Comparison of ENCODE assay signal across 1 cellular context in the genomic region with DNA sequence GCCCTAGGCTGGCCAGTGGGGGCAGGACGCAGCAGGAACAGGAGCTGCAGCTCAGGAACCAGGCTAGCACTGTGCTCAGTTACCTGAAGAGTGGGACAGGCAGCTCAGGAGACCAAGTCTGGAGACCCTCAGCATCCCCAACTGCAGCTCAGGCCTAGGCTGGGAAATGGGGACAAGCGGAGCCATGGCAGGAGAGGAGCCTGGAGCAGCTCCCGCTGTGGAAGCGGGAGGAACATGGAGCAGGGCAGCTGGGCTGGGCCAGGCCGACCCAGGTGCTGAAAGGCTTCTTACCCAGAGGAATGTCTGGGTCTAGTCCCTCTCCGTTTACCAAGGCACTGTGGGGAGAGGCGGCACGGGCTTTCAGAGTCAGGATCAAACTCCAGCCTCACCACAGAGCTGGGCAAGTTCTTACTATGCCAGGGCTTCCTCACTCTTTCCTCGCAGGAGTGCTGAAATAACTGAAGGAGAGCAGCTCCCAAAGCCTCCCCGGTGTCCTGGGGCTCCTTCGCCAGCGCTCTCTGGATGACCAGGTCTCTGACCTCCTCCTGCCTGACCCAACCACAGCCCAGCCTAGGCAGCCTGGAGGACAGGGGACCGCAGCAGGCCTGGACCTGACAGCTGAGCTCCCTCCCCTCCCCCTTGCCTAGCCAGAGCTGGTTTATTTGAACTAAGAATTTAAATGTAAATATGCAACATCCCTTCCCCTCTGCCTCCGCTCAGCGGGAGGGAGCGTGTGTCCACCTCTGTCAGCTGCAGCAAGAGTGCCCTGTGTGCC.
TF ChIP-seq lines count a peak whose summit lies in the region.

No MANE protein-coding gene starts in this region.

TF ChIP-seq in HepG2, 621 proteins besides CTCF, POLR2A, EP300 and RAD21 (continued from another document and continues in another):
- TF ChIP-seq, protein P1, sequence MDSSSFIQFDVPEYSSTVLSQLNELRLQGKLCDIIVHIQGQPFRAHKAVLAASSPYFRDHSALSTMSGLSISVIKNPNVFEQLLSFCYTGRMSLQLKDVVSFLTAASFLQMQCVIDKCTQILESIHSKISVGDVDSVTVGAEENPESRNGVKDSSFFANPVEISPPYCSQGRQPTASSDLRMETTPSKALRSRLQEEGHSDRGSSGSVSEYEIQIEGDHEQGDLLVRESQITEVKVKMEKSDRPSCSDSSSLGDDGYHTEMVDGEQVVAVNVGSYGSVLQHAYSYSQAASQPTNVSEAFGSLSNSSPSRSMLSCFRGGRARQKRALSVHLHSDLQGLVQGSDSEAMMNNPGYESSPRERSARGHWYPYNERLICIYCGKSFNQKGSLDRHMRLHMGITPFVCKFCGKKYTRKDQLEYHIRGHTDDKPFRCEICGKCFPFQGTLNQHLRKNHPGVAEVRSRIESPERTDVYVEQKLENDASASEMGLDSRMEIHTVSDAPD (CRISPR knock-in tag; IDR thresholded peaks at IDR 0.05): peak; percentile 54; the same call in 1 of the 2 replicates
- TF ChIP-seq ZNF12 (CRISPR knock-in tag; IDR thresholded peaks at IDR 0.05): peak; percentile 89; the same call in 1 of the 2 replicates
- no peak for TF ChIP-seq SOX6 (IDR thresholded peaks at IDR 0.05)
- TF ChIP-seq SOX6 (CRISPR knock-in tag; IDR thresholded peaks at IDR 0.05): peak; percentile 63
- no peak for TF ChIP-seq SMAD3 (CRISPR knock-in tag; IDR thresholded peaks at IDR 0.05)
- TF ChIP-seq, protein P2, sequence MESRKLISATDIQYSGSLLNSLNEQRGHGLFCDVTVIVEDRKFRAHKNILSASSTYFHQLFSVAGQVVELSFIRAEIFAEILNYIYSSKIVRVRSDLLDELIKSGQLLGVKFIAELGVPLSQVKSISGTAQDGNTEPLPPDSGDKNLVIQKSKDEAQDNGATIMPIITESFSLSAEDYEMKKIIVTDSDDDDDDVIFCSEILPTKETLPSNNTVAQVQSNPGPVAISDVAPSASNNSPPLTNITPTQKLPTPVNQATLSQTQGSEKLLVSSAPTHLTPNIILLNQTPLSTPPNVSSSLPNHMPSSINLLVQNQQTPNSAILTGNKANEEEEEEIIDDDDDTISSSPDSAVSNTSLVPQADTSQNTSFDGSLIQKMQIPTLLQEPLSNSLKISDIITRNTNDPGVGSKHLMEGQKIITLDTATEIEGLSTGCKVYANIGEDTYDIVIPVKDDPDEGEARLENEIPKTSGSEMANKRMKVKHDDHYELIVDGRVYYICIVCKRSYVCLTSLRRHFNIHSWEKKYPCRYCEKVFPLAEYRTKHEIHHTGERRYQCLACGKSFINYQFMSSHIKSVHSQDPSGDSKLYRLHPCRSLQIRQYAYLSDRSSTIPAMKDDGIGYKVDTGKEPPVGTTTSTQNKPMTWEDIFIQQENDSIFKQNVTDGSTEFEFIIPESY (CRISPR knock-in tag; IDR thresholded peaks at IDR 0.05): 0 out of 2 replicates have a peak, but pooled peaks have one; percentile 8
- no peak for TF ChIP-seq ZNF790 (CRISPR knock-in tag; IDR thresholded peaks at IDR 0.05; ENCODE audit: borderline replicate concordance)
- no peak for TF ChIP-seq ZBTB7A (CRISPR knock-in tag; IDR thresholded peaks at IDR 0.05)
- peak; percentile 83 for TF ChIP-seq POLR2G (IDR thresholded peaks at IDR 0.05; ENCODE audit: low read depth, low read length)
- no peak for TF ChIP-seq POLR2AphosphoS5 (IDR thresholded peaks at IDR 0.05; ENCODE audit: low read depth, low read length)
- TF ChIP-seq, protein P3, sequence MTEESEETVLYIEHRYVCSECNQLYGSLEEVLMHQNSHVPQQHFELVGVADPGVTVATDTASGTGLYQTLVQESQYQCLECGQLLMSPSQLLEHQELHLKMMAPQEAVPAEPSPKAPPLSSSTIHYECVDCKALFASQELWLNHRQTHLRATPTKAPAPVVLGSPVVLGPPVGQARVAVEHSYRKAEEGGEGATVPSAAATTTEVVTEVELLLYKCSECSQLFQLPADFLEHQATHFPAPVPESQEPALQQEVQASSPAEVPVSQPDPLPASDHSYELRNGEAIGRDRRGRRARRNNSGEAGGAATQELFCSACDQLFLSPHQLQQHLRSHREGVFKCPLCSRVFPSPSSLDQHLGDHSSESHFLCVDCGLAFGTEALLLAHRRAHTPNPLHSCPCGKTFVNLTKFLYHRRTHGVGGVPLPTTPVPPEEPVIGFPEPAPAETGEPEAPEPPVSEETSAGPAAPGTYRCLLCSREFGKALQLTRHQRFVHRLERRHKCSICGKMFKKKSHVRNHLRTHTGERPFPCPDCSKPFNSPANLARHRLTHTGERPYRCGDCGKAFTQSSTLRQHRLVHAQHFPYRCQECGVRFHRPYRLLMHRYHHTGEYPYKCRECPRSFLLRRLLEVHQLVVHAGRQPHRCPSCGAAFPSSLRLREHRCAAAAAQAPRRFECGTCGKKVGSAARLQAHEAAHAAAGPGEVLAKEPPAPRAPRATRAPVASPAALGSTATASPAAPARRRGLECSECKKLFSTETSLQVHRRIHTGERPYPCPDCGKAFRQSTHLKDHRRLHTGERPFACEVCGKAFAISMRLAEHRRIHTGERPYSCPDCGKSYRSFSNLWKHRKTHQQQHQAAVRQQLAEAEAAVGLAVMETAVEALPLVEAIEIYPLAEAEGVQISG (CRISPR knock-in tag; IDR thresholded peaks at IDR 0.05): peak; percentile 42
- TF ChIP-seq, protein P4, sequence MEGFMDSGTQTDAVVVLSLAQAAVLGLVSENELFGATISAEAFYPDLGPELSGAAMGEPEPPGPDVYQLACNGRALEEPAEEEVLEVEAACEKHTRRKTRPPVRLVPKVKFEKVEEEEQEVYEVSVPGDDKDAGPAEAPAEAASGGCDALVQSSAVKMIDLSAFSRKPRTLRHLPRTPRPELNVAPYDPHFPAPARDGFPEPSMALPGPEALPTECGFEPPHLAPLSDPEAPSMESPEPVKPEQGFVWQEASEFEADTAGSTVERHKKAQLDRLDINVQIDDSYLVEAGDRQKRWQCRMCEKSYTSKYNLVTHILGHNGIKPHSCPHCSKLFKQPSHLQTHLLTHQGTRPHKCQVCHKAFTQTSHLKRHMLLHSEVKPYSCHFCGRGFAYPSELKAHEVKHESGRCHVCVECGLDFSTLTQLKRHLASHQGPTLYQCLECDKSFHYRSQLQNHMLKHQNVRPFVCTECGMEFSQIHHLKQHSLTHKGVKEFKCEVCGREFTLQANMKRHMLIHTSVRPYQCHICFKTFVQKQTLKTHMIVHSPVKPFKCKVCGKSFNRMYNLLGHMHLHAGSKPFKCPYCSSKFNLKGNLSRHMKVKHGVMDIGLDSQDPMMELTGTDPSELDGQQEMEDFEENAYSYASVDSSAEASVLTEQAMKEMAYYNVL (CRISPR knock-in tag; IDR thresholded peaks at IDR 0.05; ENCODE audit: borderline replicate concordance): peak; percentile 69; the same call in 1 of the 2 replicates
- TF ChIP-seq ZNF430 (CRISPR knock-in tag; IDR thresholded peaks at IDR 0.05): peak; percentile 61; the same call in 1 of the 2 replicates
- peak; percentile 22; the same call in 1 of the 2 replicates for TF ChIP-seq MAZ (IDR thresholded peaks at IDR 0.05; ENCODE audit: borderline replicate concordance, low read depth, low read length)
- TF ChIP-seq MAZ (CRISPR knock-in tag; IDR thresholded peaks at IDR 0.05; ENCODE audit: low read depth): peak; percentile 80
- no peak for TF ChIP-seq MXI1 (IDR thresholded peaks at IDR 0.05; ENCODE audit: borderline replicate concordance, low read depth, low read length)
- peak; percentile 60; the same call in 1 of the 2 replicates for TF ChIP-seq ZNF652 (CRISPR knock-in tag; IDR thresholded peaks at IDR 0.05; ENCODE audit: borderline replicate concordance, low read depth)
- TF ChIP-seq, protein P5, sequence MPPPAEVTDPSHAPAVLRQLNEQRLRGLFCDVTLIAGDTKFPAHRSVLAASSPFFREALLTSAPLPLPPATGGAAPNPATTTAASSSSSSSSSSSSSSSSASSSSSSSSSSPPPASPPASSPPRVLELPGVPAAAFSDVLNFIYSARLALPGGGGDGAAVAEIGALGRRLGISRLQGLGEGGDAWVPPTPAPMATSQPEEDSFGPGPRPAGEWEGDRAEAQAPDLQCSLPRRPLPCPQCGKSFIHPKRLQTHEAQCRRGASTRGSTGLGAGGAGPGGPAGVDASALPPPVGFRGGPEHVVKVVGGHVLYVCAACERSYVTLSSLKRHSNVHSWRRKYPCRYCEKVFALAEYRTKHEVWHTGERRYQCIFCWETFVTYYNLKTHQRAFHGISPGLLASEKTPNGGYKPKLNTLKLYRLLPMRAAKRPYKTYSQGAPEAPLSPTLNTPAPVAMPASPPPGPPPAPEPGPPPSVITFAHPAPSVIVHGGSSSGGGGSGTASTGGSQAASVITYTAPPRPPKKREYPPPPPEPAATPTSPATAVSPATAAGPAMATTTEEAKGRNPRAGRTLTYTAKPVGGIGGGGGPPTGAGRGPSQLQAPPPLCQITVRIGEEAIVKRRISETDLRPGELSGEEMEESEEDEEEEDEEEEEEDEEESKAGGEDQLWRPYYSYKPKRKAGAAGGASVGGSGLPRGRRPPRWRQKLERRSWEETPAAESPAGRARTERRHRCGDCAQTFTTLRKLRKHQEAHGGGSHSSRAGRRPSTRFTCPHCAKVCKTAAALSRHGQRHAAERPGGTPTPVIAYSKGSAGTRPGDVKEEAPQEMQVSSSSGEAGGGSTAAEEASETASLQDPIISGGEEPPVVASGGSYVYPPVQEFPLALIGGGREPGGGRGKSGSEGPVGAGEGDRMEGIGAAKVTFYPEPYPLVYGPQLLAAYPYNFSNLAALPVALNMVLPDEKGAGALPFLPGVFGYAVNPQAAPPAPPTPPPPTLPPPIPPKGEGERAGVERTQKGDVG (CRISPR knock-in tag; IDR thresholded peaks at IDR 0.05; ENCODE audit: borderline replicate concordance): no peak
- no peak for TF ChIP-seq IKZF4 (CRISPR knock-in tag; IDR thresholded peaks at IDR 0.05; ENCODE audit: borderline replicate concordance, low read depth, not compliant biosample characterization)
- peak; percentile 35; the same call in 1 of the 2 replicates for TF ChIP-seq KDM5B (CRISPR knock-in tag; IDR thresholded peaks at IDR 0.05; ENCODE audit: borderline replicate concordance)
- peak; percentile 45; the same call in 1 of the 2 replicates for TF ChIP-seq SP5 (CRISPR knock-in tag; IDR thresholded peaks at IDR 0.05; ENCODE audit: borderline replicate concordance, low read depth)
- TF ChIP-seq ZNF530 (CRISPR knock-in tag; IDR thresholded peaks at IDR 0.05; ENCODE audit: low read depth): no peak
- 0 out of 2 replicates have a peak, but pooled peaks have one; percentile 30 for TF ChIP-seq ZBTB3 (CRISPR knock-in tag; IDR thresholded peaks at IDR 0.05; ENCODE audit: borderline replicate concordance, low read depth)
- TF ChIP-seq TOPORS (CRISPR knock-in tag; IDR thresholded peaks at IDR 0.05): peak; percentile 53; the same call in 1 of the 2 replicates
- peak; percentile 23; the same call in 1 of the 2 replicates for TF ChIP-seq GFI1 (CRISPR knock-in tag; IDR thresholded peaks at IDR 0.05; ENCODE audit: borderline replicate concordance)
- TF ChIP-seq ERF (CRISPR knock-in tag; IDR thresholded peaks at IDR 0.05): peak; percentile 64
- no peak for TF ChIP-seq LCORL (IDR thresholded peaks at IDR 0.05)
- TF ChIP-seq LCORL (CRISPR knock-in tag; IDR thresholded peaks at IDR 0.05): no peak; the same call in 1 of the 2 replicates
- TF ChIP-seq ZNF207 (IDR thresholded peaks at IDR 0.05; ENCODE audit: borderline replicate concordance): no peak
- TF ChIP-seq ATRX (CRISPR knock-in tag; IDR thresholded peaks at IDR 0.05; ENCODE audit: borderline replicate concordance): no peak
- no peak for TF ChIP-seq ZNF468 (CRISPR knock-in tag; IDR thresholded peaks at IDR 0.05)
- TF ChIP-seq ZNF792 (CRISPR knock-in tag; IDR thresholded peaks at IDR 0.05): peak; percentile 81; the same call in 1 of the 2 replicates
- 0 out of 2 replicates have a peak, but pooled peaks have one; percentile 50 for TF ChIP-seq FOXO1 (CRISPR knock-in tag; IDR thresholded peaks at IDR 0.05)
- TF ChIP-seq, protein P6, sequence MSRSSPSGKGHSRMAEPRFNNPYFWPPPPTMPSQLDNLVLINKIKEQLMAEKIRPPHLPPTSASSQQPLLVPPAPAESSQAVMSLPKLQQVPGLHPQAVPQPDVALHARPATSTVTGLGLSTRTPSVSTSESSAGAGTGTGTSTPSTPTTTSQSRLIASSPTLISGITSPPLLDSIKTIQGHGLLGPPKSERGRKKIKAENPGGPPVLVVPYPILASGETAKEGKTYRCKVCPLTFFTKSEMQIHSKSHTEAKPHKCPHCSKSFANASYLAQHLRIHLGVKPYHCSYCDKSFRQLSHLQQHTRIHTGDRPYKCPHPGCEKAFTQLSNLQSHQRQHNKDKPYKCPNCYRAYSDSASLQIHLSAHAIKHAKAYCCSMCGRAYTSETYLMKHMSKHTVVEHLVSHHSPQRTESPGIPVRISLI (CRISPR knock-in tag; IDR thresholded peaks at IDR 0.05; ENCODE audit: borderline replicate concordance): peak; percentile 45; the same call in 1 of the 2 replicates
- TF ChIP-seq KLF16 (CRISPR knock-in tag; IDR thresholded peaks at IDR 0.05): peak in 1 of 2 experiments; percentile 75; a peak in 2 of 4 replicates
- peak; percentile 89 for TF ChIP-seq GATAD2A (CRISPR knock-in tag; IDR thresholded peaks at IDR 0.05)
- TF ChIP-seq GATAD1 (CRISPR knock-in tag; IDR thresholded peaks at IDR 0.05): no peak
- TF ChIP-seq KDM6A (CRISPR knock-in tag; IDR thresholded peaks at IDR 0.05; ENCODE audit: low read depth): 0 out of 2 replicates have a peak, but pooled peaks have one; percentile 30
- no peak for TF ChIP-seq IKZF1 (IDR thresholded peaks at IDR 0.05)
- TF ChIP-seq RELA (CRISPR knock-in tag; IDR thresholded peaks at IDR 0.05): no peak
- TF ChIP-seq ISX (CRISPR knock-in tag; conservative IDR thresholded peaks at IDR 0.05): no peak
- 0 out of 2 replicates have a peak, but pooled peaks have one; percentile 15 for TF ChIP-seq ZNF263 (CRISPR knock-in tag; IDR thresholded peaks at IDR 0.05)
- 0 out of 2 replicates have a peak, but pooled peaks have one; percentile 82 for TF ChIP-seq GTF3A (CRISPR knock-in tag; conservative IDR thresholded peaks at IDR 0.05)
- peak; percentile 47; the same call in 1 of the 2 replicates for TF ChIP-seq ELF3 (CRISPR knock-in tag; IDR thresholded peaks at IDR 0.05)
- peak; percentile 34; the same call in 1 of the 2 replicates for TF ChIP-seq ZKSCAN8 (CRISPR knock-in tag; IDR thresholded peaks at IDR 0.05; ENCODE audit: borderline replicate concordance)
- TF ChIP-seq, protein P7, sequence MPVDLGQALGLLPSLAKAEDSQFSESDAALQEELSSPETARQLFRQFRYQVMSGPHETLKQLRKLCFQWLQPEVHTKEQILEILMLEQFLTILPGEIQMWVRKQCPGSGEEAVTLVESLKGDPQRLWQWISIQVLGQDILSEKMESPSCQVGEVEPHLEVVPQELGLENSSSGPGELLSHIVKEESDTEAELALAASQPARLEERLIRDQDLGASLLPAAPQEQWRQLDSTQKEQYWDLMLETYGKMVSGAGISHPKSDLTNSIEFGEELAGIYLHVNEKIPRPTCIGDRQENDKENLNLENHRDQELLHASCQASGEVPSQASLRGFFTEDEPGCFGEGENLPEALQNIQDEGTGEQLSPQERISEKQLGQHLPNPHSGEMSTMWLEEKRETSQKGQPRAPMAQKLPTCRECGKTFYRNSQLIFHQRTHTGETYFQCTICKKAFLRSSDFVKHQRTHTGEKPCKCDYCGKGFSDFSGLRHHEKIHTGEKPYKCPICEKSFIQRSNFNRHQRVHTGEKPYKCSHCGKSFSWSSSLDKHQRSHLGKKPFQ (CRISPR knock-in tag; IDR thresholded peaks at IDR 0.05; ENCODE audit: insufficient replicate concordance): no peak
- no peak for TF ChIP-seq TAF15 (IDR thresholded peaks at IDR 0.05; ENCODE audit: low read depth, low read length, poor library complexity, severe bottlenecking)
- peak; percentile 62; the same call in 1 of the 2 replicates for TF ChIP-seq ZBTB8A (CRISPR knock-in tag; IDR thresholded peaks at IDR 0.05; ENCODE audit: borderline replicate concordance, low read depth)
- no peak for TF ChIP-seq ZNF660 (CRISPR knock-in tag; IDR thresholded peaks at IDR 0.05; ENCODE audit: borderline replicate concordance, low read depth)
- TF ChIP-seq ZBTB21 (CRISPR knock-in tag; IDR thresholded peaks at IDR 0.05): no peak
- TF ChIP-seq KAT2B (IDR thresholded peaks at IDR 0.05; ENCODE audit: borderline replicate concordance, low read depth, low read length): no peak
- TF ChIP-seq NFIB (CRISPR knock-in tag; IDR thresholded peaks at IDR 0.05; ENCODE audit: borderline replicate concordance): no peak
